Comparison of ENCODE assay signal across 2 cellular contexts in genomic region chr20:49665796-49666195, GRCh38.
TF ChIP-seq lines count a peak whose summit lies in the region.

No MANE protein-coding gene starts in this region.

TF ChIP-seq in GM23338, 12 proteins besides CTCF, POLR2A, EP300 and RAD21 (continued from another document):
- TF ChIP-seq ZNF462 (CRISPR knock-in tag; IDR thresholded peaks at IDR 0.05) (no peak), ETS1 (IDR thresholded peaks at IDR 0.05) (no peak), CREB1 (CRISPR knock-in tag; IDR thresholded peaks at IDR 0.05; ENCODE audit: low read depth) (no peak), ZNF331 (CRISPR knock-in tag; IDR thresholded peaks at IDR 0.05; ENCODE audit: low read depth) (no peak)

TF ChIP-seq in WTC11, 78 proteins besides CTCF, POLR2A, EP300 and RAD21 (continued from another document):
- no peak for TF ChIP-seq ZNF512 (CRISPR knock-in tag; IDR thresholded peaks at IDR 0.05; ENCODE audit: borderline replicate concordance)
